ENCODE assay signal across 31 cellular contexts in genomic region chr1:64493864-64494263, GRCh38. TPM values are rescaled to one million over a fixed set of nuclear protein-coding genes. Genes with fewer than 3 reads are reported as not detected.
DNase-seq lines count a peak whose midpoint lies in the region; ATAC-seq and TF ChIP-seq lines count a peak whose summit lies in the region.
"Had no signal": no experiment of that assay in that cellular context is flagged by ENCODE, and none has a peak within 500 bp of the region (broad histone marks: within the 10 kb centered on the region; RNA-seq: fewer than 3 reads in every experiment).

No MANE protein-coding gene starts in this region.

- H3K4me3 ChIP-seq in HAP-1 (no peak overlapping the region), heart left ventricle (no peak overlapping the region)
- H3K4me3 ChIP-seq: BLaER1, left lung, pancreas, Peyer's patch, right atrium auricular region had no signal

- TF ChIP-seq POLR2A in heart left ventricle (IDR thresholded peaks at IDR 0.05), result no peak

- no peak for ATAC-seq in HG02840 (IDR thresholded peaks at IDR 0.05; ENCODE audit: low FRiP score, unreplicated experiment)
- ATAC-seq in heart left ventricle, result no peak
- ATAC-seq: activated CD8-positive, alpha-beta memory T cell treated with anti-CD3 and anti-CD28 coated beads, Interleukin-2, amount 10 ng/mL, durations not matched to agents 7 days and 5 days; left lung; naive thymus-derived CD4-positive, alpha-beta T cell; pancreas had no signal

- no peak overlapping the region for H3K4me3 Mint-ChIP-seq in progenitor cell of endocrine pancreas (ENCODE audit: low read depth)
- H3K4me3 Mint-ChIP-seq: activated CD4-positive, alpha-beta T cell treated with anti-CD3 and anti-CD28 coated beads, Interleukin-2, amount 10 ng/mL, durations not matched to agents 7 days and 5 days; activated CD8-positive, alpha-beta memory T cell treated with anti-CD3 and anti-CD28 coated beads, Interleukin-2, amount 10 ng/mL, durations not matched to agents 7 days and 5 days; activated T-cell treated with anti-CD3 and anti-CD28 coated beads, Interleukin-2, amount 50 U/mL, for 72 hours; mesothelial cell of epicardium; naive thymus-derived CD4-positive, alpha-beta T cell had no signal

- TF ChIP-seq CTCF in progenitor cell of endocrine pancreas (IDR thresholded peaks at IDR 0.05; ENCODE audit: unreplicated experiment), result no peak
- TF ChIP-seq CTCF in heart left ventricle (IDR thresholded peaks at IDR 0.05), result no peak

- intact Hi-C loops in cardiac septum (cut with DNase I), result no loop called here
- intact Hi-C loops in heart left ventricle (cut with DNase I), result no loop called here

- peak; percentile 83 to 87 for DNase-seq in HAP-1 (ENCODE audit: low spot score in 2 of 2)
- peak; percentile 91 for DNase-seq in ecto neural progenitor cell (ENCODE audit: low spot score)
- peak; percentile 73 for DNase-seq in islet precursor cell
- no peak for DNase-seq in progenitor cell of endocrine pancreas (ENCODE audit: low spot score, unreplicated experiment)
- no peak for DNase-seq in cardiac septum (ENCODE audit: low spot score)
- DNase-seq in heart left ventricle, result no peak
- DNase-seq in NCI-H446 treated with DMSO at 0.1 percent for 48 hours (lab: John Stamatoyannopoulos, UW), result no peak
- DNase-seq: activated CD4-positive, alpha-beta T cell treated with anti-CD3 and anti-CD28 coated beads, Interleukin-2, amount 10 ng/mL, durations not matched to agents 7 days and 5 days; activated CD8-positive, alpha-beta memory T cell treated with anti-CD3 and anti-CD28 coated beads, Interleukin-2, amount 10 ng/mL, durations not matched to agents 7 days and 5 days; activated naive CD4-positive, alpha-beta T cell; activated T-cell treated with anti-CD3 and anti-CD28 coated beads, Interleukin-2, amount 50 U/mL, for 72 hours; brain microvascular endothelial cell; COR-L47; DMS79 treated with DMSO at 0.1 percent for 48 hours; effector memory CD4-positive, alpha-beta T cell; left lung; naive thymus-derived CD4-positive, alpha-beta T cell; NCI-H1092; NCI-H1694 treated with DMSO at 0.1 percent for 48 hours; NCI-H2171 treated with DMSO at 0.1 percent for 48 hours; NCI-H526 treated with DMSO at 0.1 percent for 48 hours; pancreas; Peyer's patch; SHP77 treated with DMSO at 0.1 percent for 48 hours; stimulated activated CD4-positive, alpha-beta T cell treated with anti-CD3 and anti-CD28 coated beads, Interleukin-4, amount 100 ng/mL, for 1 hour; T-helper 9 cell; trophoblast cell had no signal

- in situ Hi-C loops in HAP-1 (cut with MboI; ENCODE audit: low sequenced_read_pairs), result no loop called here

- WGBS in heart left ventricle, 4 donors, result 87 to 93% (median 91%) methylated on average over 6 of the region's 6 CpGs

- H3K36me3 Mint-ChIP-seq in progenitor cell of endocrine pancreas (ENCODE audit: insufficient read depth), result no peaks in the 10 kb centered on the region
- H3K36me3 Mint-ChIP-seq: activated CD8-positive, alpha-beta memory T cell treated with anti-CD3 and anti-CD28 coated beads, Interleukin-2, amount 10 ng/mL, durations not matched to agents 7 days and 5 days; mesothelial cell of epicardium had no signal

- H3K27me3 Mint-ChIP-seq in progenitor cell of endocrine pancreas, result no peaks in the 10 kb centered on the region

- H3K27me3 ChIP-seq in HAP-1 (ENCODE audit: low read depth) (no peaks in the 10 kb centered on the region), heart left ventricle (no peaks in the 10 kb centered on the region)
- H3K27me3 ChIP-seq: BLaER1, brain microvascular endothelial cell, left lung, pancreas, Peyer's patch, right atrium auricular region had no signal

- no peak overlapping the region for H3K27ac ChIP-seq in heart left ventricle
- H3K27ac ChIP-seq: BLaER1, brain microvascular endothelial cell, left lung, pancreas, Peyer's patch, right atrium auricular region had no signal

- peak overlapping the region; percentile 31 for H3K27ac Mint-ChIP-seq in progenitor cell of endocrine pancreas
- H3K27ac Mint-ChIP-seq: activated CD4-positive, alpha-beta T cell treated with anti-CD3 and anti-CD28 coated beads, Interleukin-2, amount 10 ng/mL, durations not matched to agents 7 days and 5 days; activated CD8-positive, alpha-beta memory T cell treated with anti-CD3 and anti-CD28 coated beads, Interleukin-2, amount 10 ng/mL, durations not matched to agents 7 days and 5 days; activated T-cell treated with anti-CD3 and anti-CD28 coated beads, Interleukin-2, amount 50 U/mL, for 72 hours; mesothelial cell of epicardium; naive thymus-derived CD4-positive, alpha-beta T cell had no signal

- H3K4me1 ChIP-seq in HAP-1 (peaks cover 61% of the 10 kb centered on the region), heart left ventricle (peaks cover 0 to 20% (median 0%) of the 10 kb centered on the region in 12 donors)
- H3K4me1 ChIP-seq: left lung, right atrium auricular region had no signal

- peaks cover 18% of the 10 kb centered on the region for H3K4me1 Mint-ChIP-seq in progenitor cell of endocrine pancreas (ENCODE audit: low read depth)

- no peaks in the 10 kb centered on the region for H3K9me3 ChIP-seq in HAP-1
- H3K9me3 ChIP-seq in heart left ventricle, result no peaks in the 10 kb centered on the region
- H3K9me3 ChIP-seq: left lung, pancreas, Peyer's patch, right atrium auricular region had no signal

- H3K9me3 Mint-ChIP-seq in progenitor cell of endocrine pancreas (ENCODE audit: low read depth), result no peaks in the 10 kb centered on the region
- H3K9me3 Mint-ChIP-seq: activated CD4-positive, alpha-beta T cell treated with anti-CD3 and anti-CD28 coated beads, Interleukin-2, amount 10 ng/mL, durations not matched to agents 7 days and 5 days; activated T-cell treated with anti-CD3 and anti-CD28 coated beads, Interleukin-2, amount 50 U/mL, for 72 hours; mesothelial cell of epicardium; naive thymus-derived CD4-positive, alpha-beta T cell had no signal

- H3K36me3 ChIP-seq in HAP-1 (replicated peaks) (no peaks in the 10 kb centered on the region), heart left ventricle (no peaks in the 10 kb centered on the region)
- H3K36me3 ChIP-seq: brain microvascular endothelial cell, left lung, pancreas, Peyer's patch, right atrium auricular region had no signal

RNA-seq across cellular contexts. Expression of gene CACHD1, which starts 23.9 kb away (rescaled TPM):
- 33.5 and 36.0 TPM in 2 replicates for total RNA-seq in progenitor cell of endocrine pancreas
- 2.9 TPM for total RNA-seq in cardiac septum
- 10 to 100 TPM in 1 of 9 donors, 1 to 10 TPM in 8; 1.3 to 10.0 (median 2.6) TPM for total RNA-seq in heart left ventricle
- under 1 TPM; 0.89 to 0.91 TPM for polyA plus RNA-seq in heart left ventricle

Comparison
In these comparisons a context has a peak if more than half of its experiments do, and no peak if none do; other contexts are left out.
1. DNase-seq: peak in HAP-1 (2 of 2), ecto neural progenitor cell (single experiment) and islet precursor cell (single experiment); none in progenitor cell of endocrine pancreas (single experiment), cardiac septum (single experiment), heart left ventricle (0 of 5) and NCI-H446 treated with DMSO at 0.1 percent for 48 hours (single experiment).